Comparison of ENCODE assay signal across 16 cellular contexts in the genomic region with DNA sequence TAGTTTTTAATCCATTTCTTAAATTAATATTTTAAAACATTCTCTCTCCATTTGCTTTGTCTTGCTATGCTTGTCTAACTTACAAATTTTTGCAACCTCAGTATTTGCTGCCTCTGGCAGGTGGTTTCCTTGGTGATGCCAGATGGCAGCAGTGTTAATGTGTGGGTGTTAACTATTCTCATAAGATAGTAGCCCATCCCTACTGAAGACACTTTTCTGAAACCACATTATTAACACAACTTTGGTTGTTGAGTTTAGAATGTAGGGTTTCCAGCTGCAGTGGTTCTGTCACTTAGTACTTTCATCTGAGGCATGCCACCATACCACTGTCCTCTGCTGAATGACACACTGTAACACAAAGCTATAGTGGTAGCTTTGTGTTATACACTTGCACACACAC.
A peak's percentile ranks its signal among the peaks of the same experiment; 100 is the strongest.
DNase-seq lines count a peak whose midpoint lies in the region; ATAC-seq, FAIRE-seq and TF ChIP-seq lines count a peak whose summit lies in the region.
"Had no signal": no experiment of that assay in that cellular context is flagged by ENCODE, and none has a peak within 500 bp of the region (broad histone marks: within the 10 kb centered on the region; RNA-seq: fewer than 3 reads in every experiment).

No MANE protein-coding gene starts in this region.

- TF ChIP-seq POLR2A in ovary (IDR thresholded peaks at IDR 0.05) (no peak), adrenal gland (IDR thresholded peaks at IDR 0.05) (no peak)

- DNase-seq in ovary (no peak), GM03348 (ENCODE audit: low spot score) (no peak), adrenal gland (no peak), NCI-H510A (lab: John Stamatoyannopoulos, UW) (no peak)
- DNase-seq: activated CD8-positive, alpha-beta memory T cell treated with anti-CD3 and anti-CD28 coated beads, Interleukin-2, amount 10 ng/mL, durations not matched to agents 7 days and 5 days; activated naive CD8-positive, alpha-beta T cell treated with anti-CD3 and anti-CD28 coated beads, Interleukin-2, amount 50 U/mL, for 24 hours; hippocampal formation; NCI-H1092; NK-92 treated with Interleukin-12 subunit alpha and Interleukin-12 subunit beta, amount 100 ng/mL, for 24 hours had no signal

- peak; percentile 83 for ATAC-seq in GM18907 (IDR thresholded peaks at IDR 0.05; ENCODE audit: unreplicated experiment)
- ATAC-seq in GM21737 (IDR thresholded peaks at IDR 0.05; ENCODE audit: unreplicated experiment) = peak; percentile 50
- peak; percentile 88 for ATAC-seq in HG03378 (IDR thresholded peaks at IDR 0.05; ENCODE audit: unreplicated experiment)
- ATAC-seq: activated CD8-positive, alpha-beta memory T cell treated with anti-CD3 and anti-CD28 coated beads, Interleukin-2, amount 10 ng/mL, durations not matched to agents 7 days and 5 days; activated naive CD8-positive, alpha-beta T cell treated with anti-CD3 and anti-CD28 coated beads, Interleukin-2, amount 50 U/mL, for 24 hours had no signal

- peak; percentile 92 for FAIRE-seq in islet of Langerhans (lab: Jason Lieb, UNC)

- intact Hi-C loops in ovary (cut with DNase I) (no loop called here), adrenal gland (cut with DNase I) (no loop called here)

- H3K9me3 ChIP-seq in ovary = no peaks in the 10 kb centered on the region
- no peaks in the 10 kb centered on the region for H3K9me3 ChIP-seq in adrenal gland (replicated peaks in 1 of 3)

- H3K27me3 ChIP-seq in ovary (no peaks in the 10 kb centered on the region), adrenal gland (no peaks in the 10 kb centered on the region)

- H3K4me3 ChIP-seq in ovary (no peak overlapping the region), adrenal gland (no peak overlapping the region)
- H3K4me3 ChIP-seq: SK-N-MC, skin epidermis had no signal

- no peak overlapping the region for H3K27ac ChIP-seq in ovary
- no peak overlapping the region for H3K27ac ChIP-seq in adrenal gland
- H3K27ac ChIP-seq: C4-2B, SK-N-MC, skin epidermis had no signal

- H3K36me3 ChIP-seq in ovary = no peaks in the 10 kb centered on the region
- H3K36me3 ChIP-seq in adrenal gland (replicated peaks in 1 of 2) = no peaks in the 10 kb centered on the region

- TF ChIP-seq EP300 in ovary (IDR thresholded peaks at IDR 0.05) = no peak

- H3K4me1 ChIP-seq in ovary (ENCODE audit: insufficient read depth) (no peaks in the 10 kb centered on the region), adrenal gland (replicated peaks in 1 of 2) (no peaks in the 10 kb centered on the region)

- TF ChIP-seq CTCF in ovary (IDR thresholded peaks at IDR 0.05) = no peak
- TF ChIP-seq CTCF in adrenal gland (IDR thresholded peaks at IDR 0.05) = no peak
